In genomic region chr20:45751714-45752113, GRCh38 we compare ENCODE assay signal across 28 cellular contexts. TPM values are rescaled to one million over a fixed set of nuclear protein-coding genes. Genes with fewer than 3 reads are reported as not detected.
"Had no signal": no experiment of that assay in that cellular context is flagged by ENCODE, and none has a peak within 500 bp of the region (broad histone marks: within the 10 kb centered on the region; RNA-seq: fewer than 3 reads in every experiment).

No MANE protein-coding gene starts in this region.

- H3K4me3 ChIP-seq: ascending aorta, body of pancreas, K562, Peyer's patch, SJCRH30 had no signal

- H3K27ac Mint-ChIP-seq: activated CD4-positive, alpha-beta memory T cell treated with anti-CD3 and anti-CD28 coated beads for 36 hours; activated naive CD4-positive, alpha-beta T cell treated with anti-CD3 and anti-CD28 coated beads for 36 hours; activated naive CD8-positive, alpha-beta T cell treated with anti-CD3 and anti-CD28 coated beads, Interleukin-2, amount 10 ng/mL, durations not matched to agents 7 days and 5 days had no signal

- H3K9me3 ChIP-seq: ascending aorta, body of pancreas, Peyer's patch, SJCRH30, SK-N-SH had no signal

- H3K36me3 ChIP-seq: ascending aorta, Peyer's patch, SJCRH30 had no signal

- H3K4me3 Mint-ChIP-seq: activated CD4-positive, alpha-beta memory T cell treated with anti-CD3 and anti-CD28 coated beads for 36 hours; activated naive CD4-positive, alpha-beta T cell treated with anti-CD3 and anti-CD28 coated beads for 36 hours; activated naive CD8-positive, alpha-beta T cell treated with anti-CD3 and anti-CD28 coated beads, Interleukin-2, amount 10 ng/mL, durations not matched to agents 7 days and 5 days had no signal

- H3K27ac ChIP-seq: ascending aorta, body of pancreas, Peyer's patch, RWPE1, SJCRH30, VCaP had no signal

- DNase-seq: activated CD4-positive, alpha-beta memory T cell treated with anti-CD3 and anti-CD28 coated beads for 36 hours; activated CD4-positive, alpha-beta T cell treated with anti-CD3 and anti-CD28 coated beads for 48 hours; activated CD8-positive, alpha-beta memory T cell treated with anti-CD3 and anti-CD28 coated beads, Interleukin-2, amount 50 U/mL, for 4 hours; activated effector memory CD4-positive, alpha-beta T cell treated with anti-CD3 and anti-CD28 coated beads, Interleukin-2, amount 50 U/mL, for 16 hours; activated naive CD4-positive, alpha-beta T cell treated with anti-CD3 and anti-CD28 coated beads for 36 hours; activated naive CD8-positive, alpha-beta T cell treated with anti-CD3 and anti-CD28 coated beads, Interleukin-2, amount 10 ng/mL, durations not matched to agents 7 days and 5 days; amniotic stem cell; body of pancreas; central memory CD4-positive, alpha-beta T cell; Karpas-422; MM.1S; NCI-H1105; NCI-H1436; NCI-H1694 treated with DMSO at 0.1 percent for 48 hours; NCI-H2029 treated with DMSO at 0.1 percent for 48 hours; NCI-H510A treated with DMSO at 0.1 percent for 48 hours; Peyer's patch; Right ventricle myocardium superior; SJCRH30; SK-N-SH; T-helper 1 cell had no signal

- H3K4me1 ChIP-seq: ascending aorta, body of pancreas, Peyer's patch, SJCRH30 had no signal

- H3K27me3 ChIP-seq: ascending aorta, body of pancreas, Peyer's patch had no signal

- ATAC-seq: body of pancreas, K562 had no signal

- H3K36me3 Mint-ChIP-seq: activated CD4-positive, alpha-beta memory T cell treated with anti-CD3 and anti-CD28 coated beads for 36 hours; activated naive CD8-positive, alpha-beta T cell treated with anti-CD3 and anti-CD28 coated beads, Interleukin-2, amount 10 ng/mL, durations not matched to agents 7 days and 5 days had no signal

RNA-seq across cellular contexts. Expression of gene SPINT4, which starts 29.6 kb away (rescaled TPM):
- total RNA-seq: activated CD4-positive, alpha-beta memory T cell treated with anti-CD3 and anti-CD28 coated beads for 36 hours; activated naive CD4-positive, alpha-beta T cell treated with anti-CD3 and anti-CD28 coated beads for 36 hours; activated naive CD8-positive, alpha-beta T cell treated with anti-CD3 and anti-CD28 coated beads, Interleukin-2, amount 10 ng/mL, durations not matched to agents 7 days and 5 days; ascending aorta; body of pancreas; bronchial epithelial cell; chondrocyte; K562; Peyer's patch; Right ventricle myocardium superior; SJCRH30; T-helper 2 cell treated with Interferon-gamma antibody and Interleukin-4, amounts not matched to agents 100 ng/mL and 5 ng/mL, for 36 hours had no signal
- polyA plus RNA-seq: K562, SK-N-SH had no signal

RNA-seq across cellular contexts. Expression of gene WFDC3, which starts 40.0 kb away (rescaled TPM):
- total RNA-seq: activated CD4-positive, alpha-beta memory T cell treated with anti-CD3 and anti-CD28 coated beads for 36 hours; activated naive CD4-positive, alpha-beta T cell treated with anti-CD3 and anti-CD28 coated beads for 36 hours; activated naive CD8-positive, alpha-beta T cell treated with anti-CD3 and anti-CD28 coated beads, Interleukin-2, amount 10 ng/mL, durations not matched to agents 7 days and 5 days; ascending aorta; body of pancreas; bronchial epithelial cell; K562; Peyer's patch; T-helper 2 cell treated with Interferon-gamma antibody and Interleukin-4, amounts not matched to agents 100 ng/mL and 5 ng/mL, for 36 hours had no signal

RNA-seq across cellular contexts. Expression of gene WFDC10B, which starts 46.9 kb away (rescaled TPM):
- total RNA-seq: activated CD4-positive, alpha-beta memory T cell treated with anti-CD3 and anti-CD28 coated beads for 36 hours; activated naive CD4-positive, alpha-beta T cell treated with anti-CD3 and anti-CD28 coated beads for 36 hours; activated naive CD8-positive, alpha-beta T cell treated with anti-CD3 and anti-CD28 coated beads, Interleukin-2, amount 10 ng/mL, durations not matched to agents 7 days and 5 days; ascending aorta; body of pancreas; bronchial epithelial cell; chondrocyte; K562; Peyer's patch; Right ventricle myocardium superior; SJCRH30; T-helper 2 cell treated with Interferon-gamma antibody and Interleukin-4, amounts not matched to agents 100 ng/mL and 5 ng/mL, for 36 hours had no signal
- polyA plus RNA-seq: K562, SK-N-SH had no signal

RNA-seq across cellular contexts. Expression of gene WFDC13, which starts 49.9 kb away (rescaled TPM):
- total RNA-seq: activated CD4-positive, alpha-beta memory T cell treated with anti-CD3 and anti-CD28 coated beads for 36 hours; activated naive CD4-positive, alpha-beta T cell treated with anti-CD3 and anti-CD28 coated beads for 36 hours; activated naive CD8-positive, alpha-beta T cell treated with anti-CD3 and anti-CD28 coated beads, Interleukin-2, amount 10 ng/mL, durations not matched to agents 7 days and 5 days; ascending aorta; body of pancreas; bronchial epithelial cell; chondrocyte; K562; Peyer's patch; Right ventricle myocardium superior; SJCRH30; T-helper 2 cell treated with Interferon-gamma antibody and Interleukin-4, amounts not matched to agents 100 ng/mL and 5 ng/mL, for 36 hours had no signal
- polyA plus RNA-seq: K562, SK-N-SH had no signal
